In the genomic region with DNA sequence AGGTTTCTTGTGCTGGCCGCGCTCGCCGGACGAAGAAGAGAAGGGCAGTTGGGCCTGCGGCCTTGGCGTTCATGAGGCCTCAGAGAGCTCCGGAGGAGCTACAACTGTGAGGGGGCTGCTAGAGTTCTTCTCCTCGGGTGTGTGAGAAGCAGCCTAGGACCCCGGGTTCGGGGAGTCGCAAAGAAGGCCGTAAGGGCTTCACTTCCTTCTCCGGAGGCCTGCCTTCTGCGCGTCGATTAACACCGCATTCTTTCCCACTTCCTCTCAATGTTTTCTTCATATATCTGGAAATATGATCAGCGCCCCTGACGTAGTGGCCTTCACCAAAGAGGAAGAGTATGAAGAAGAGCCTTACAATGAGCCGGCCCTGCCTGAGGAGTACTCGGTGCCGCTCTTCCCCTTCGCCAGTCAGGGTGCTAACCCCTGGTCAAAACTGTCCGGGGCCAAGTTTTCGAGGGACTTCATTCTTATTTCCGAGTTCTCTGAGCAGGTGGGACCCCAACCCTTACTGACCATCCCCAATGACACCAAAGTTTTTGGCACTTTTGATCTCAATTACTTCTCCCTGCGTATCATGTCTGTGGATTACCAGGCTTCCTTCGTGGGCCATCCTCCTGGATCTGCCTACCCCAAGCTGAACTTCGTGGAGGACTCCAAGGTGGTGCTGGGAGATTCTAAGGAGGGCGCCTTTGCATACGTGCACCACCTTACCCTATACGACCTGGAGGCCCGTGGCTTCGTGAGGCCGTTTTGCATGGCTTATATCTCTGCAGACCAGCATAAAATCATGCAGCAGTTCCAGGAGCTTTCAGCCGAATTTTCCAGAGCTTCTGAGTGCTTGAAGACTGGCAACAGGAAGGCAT, we compare ENCODE assay signal across 6 cellular contexts. TPM values are rescaled to one million over a fixed set of nuclear protein-coding genes. Genes with fewer than 3 reads are reported as not detected.
DNase-seq lines count a peak whose midpoint lies in the region; ATAC-seq and TF ChIP-seq lines count a peak whose summit lies in the region.

No MANE protein-coding gene starts in this region.

- dilution Hi-C loops in mammary epithelial cell (cut with HindIII; ENCODE audit: low sequenced_read_pairs), result no loop called here

- in situ Hi-C loops in mammary epithelial cell (cut with MboI; ENCODE audit: low sequenced_read_pairs in 2 of 2), result no loop called here

- TF ChIP-seq CTCF in A673 (conservative IDR thresholded peaks at IDR 0.05; ENCODE audit: low read depth, low read length) (no peak), mammary epithelial cell (conservative IDR thresholded peaks at IDR 0.05 in 1 of 2, IDR thresholded peaks at IDR 0.05 in 1 of 2; ENCODE audit: extremely low read depth in 1 of 2, insufficient read depth in 1 of 2, low read depth in 1 of 2, low read length in 2 of 2) (no peak)

- H3K9ac ChIP-seq in HUES48 (ENCODE audit: low read depth, low read length) (peak overlapping the region; percentile 88), mammary epithelial cell (ENCODE audit: insufficient read depth, low read length) (peak overlapping the region; percentile 89), neuronal stem cell (ENCODE audit: low read depth, low read length, poor library complexity) (peak overlapping the region; percentile 85)

- peaks cover 13% of the 10 kb centered on the region for H3K79me1 ChIP-seq in neuronal stem cell (ENCODE audit: low read depth, low read length)

- peaks cover 30% of the 10 kb centered on the region for H3K4me1 ChIP-seq in A673 (ENCODE audit: insufficient read depth, low read length, poor library complexity, severe bottlenecking)
- H3K4me1 ChIP-seq in HUES48 (ENCODE audit: control insufficient read depth, insufficient read depth, low read length), result peaks cover 13% of the 10 kb centered on the region
- H3K4me1 ChIP-seq in mammary epithelial cell (ENCODE audit: insufficient read depth, low read length), result peaks cover 38% of the 10 kb centered on the region
- H3K4me1 ChIP-seq in neuronal stem cell (ENCODE audit: control insufficient read depth in 2 of 2, insufficient read depth in 1 of 2, low read depth in 1 of 2, low read length in 2 of 2), result peaks cover 12 to 20% of the 10 kb centered on the region in 2 donors

- peak overlapping the region; percentile 91 for H2BK5ac ChIP-seq in neuronal stem cell (ENCODE audit: low read length)

- no peak for ATAC-seq in HG02840 (IDR thresholded peaks at IDR 0.05; ENCODE audit: low FRiP score, unreplicated experiment)

- H3K36me3 ChIP-seq in A673 (ENCODE audit: insufficient read depth, low read length, poor library complexity, severe bottlenecking) (peaks cover 22% of the 10 kb centered on the region), HUES48 (ENCODE audit: control insufficient read depth, insufficient read depth, low read length) (peaks cover 39% of the 10 kb centered on the region), mammary epithelial cell (ENCODE audit: insufficient read depth, low read length) (peaks cover 4% of the 10 kb centered on the region), neuronal stem cell (replicated peaks in 1 of 2; ENCODE audit: control insufficient read depth in 2 of 2, insufficient read depth in 2 of 2, low read length in 2 of 2) (peaks cover 23 to 71% of the 10 kb centered on the region in 2 donors)

- H3K23ac ChIP-seq in neuronal stem cell (ENCODE audit: low read depth, low read length, poor library complexity), result no peak overlapping the region

- no peaks in the 10 kb centered on the region for H4K20me1 ChIP-seq in mammary epithelial cell (ENCODE audit: insufficient read depth, low read length)

- H3K18ac ChIP-seq in neuronal stem cell (ENCODE audit: low read length), result peak overlapping the region; percentile 79

- H2BK120ac ChIP-seq in neuronal stem cell (ENCODE audit: low read depth, low read length), result no peak overlapping the region

- H3K27me3 ChIP-seq in A673 (replicated peaks; ENCODE audit: insufficient read depth, low read depth, low read length, poor library complexity) (no peaks in the 10 kb centered on the region), HUES48 (ENCODE audit: control insufficient read depth, insufficient read depth, low read length) (no peaks in the 10 kb centered on the region), mammary epithelial cell (ENCODE audit: insufficient read depth, low read length) (no peaks in the 10 kb centered on the region), neuronal stem cell (ENCODE audit: control insufficient read depth in 3 of 3, insufficient read depth in 3 of 3, low read depth in 1 of 3, low read length in 3 of 3) (no peaks in the 10 kb centered on the region)

- H2BK15ac ChIP-seq in neuronal stem cell (ENCODE audit: low read length), result no peak overlapping the region

- no peaks in the 10 kb centered on the region for H3K9me3 ChIP-seq in A673 (ENCODE audit: low read depth, low read length, poor library complexity, severe bottlenecking)
- H3K9me3 ChIP-seq in HUES48 (ENCODE audit: control insufficient read depth, insufficient read depth, low read length), result no peaks in the 10 kb centered on the region
- H3K9me3 ChIP-seq in mammary epithelial cell (replicated peaks; ENCODE audit: insufficient read depth, low read length), result no peaks in the 10 kb centered on the region
- H3K9me3 ChIP-seq in neuronal stem cell (replicated peaks in 1 of 2; ENCODE audit: control insufficient read depth in 2 of 2, insufficient read depth in 1 of 2, low read depth in 1 of 2, low read length in 2 of 2), result no peaks in the 10 kb centered on the region

- intact Hi-C loops in A673 (cut with micrococcal nuclease; ENCODE audit: unreplicated experiment) (no loop called here), mammary epithelial cell (cut with micrococcal nuclease) (loop anchor here (1.0 to 2.0 kb wide), 4 partner anchors 47 to 99 kb away; a partner anchor contains a TSS)

- H3K4me2 ChIP-seq in mammary epithelial cell (ENCODE audit: insufficient read depth, low read depth, low read length) (peak overlapping the region; percentile 83), neuronal stem cell (ENCODE audit: insufficient read depth, low read length, poor library complexity, severe bottlenecking) (peak overlapping the region; percentile 86)

- 39% methylated on average over 28 of the region's 37 CpGs for WGBS in mammary epithelial cell (ENCODE audit: low coverage, missing lambda C conversion rate)
- no CpG with 5 or more reads among the region's 37 CpGs for WGBS in neuronal stem cell (ENCODE audit: extremely low coverage in 2 of 2, insufficient read length in 2 of 2, insufficient replicate concordance in 1 of 2), 2 donors

- BruUV-seq in A673 (replicated peaks; lab: Mats Ljungman, UMichigan) (TSS peak; percentile 63), mammary epithelial cell (replicated peaks; lab: Mats Ljungman, UMichigan) (TSS peak; percentile 46)

- CTCF ChIA-PET in A673 (lab: Charles Lee), result no interaction called here
- CTCF ChIA-PET in mammary epithelial cell (lab: Charles Lee; ENCODE audit: low non-redundant PET), result no interaction called here

- H3K79me2 ChIP-seq in mammary epithelial cell (ENCODE audit: insufficient read depth, low read length), result peaks cover 94% of the 10 kb centered on the region

- no peak overlapping the region for H3K14ac ChIP-seq in neuronal stem cell (ENCODE audit: low read length)

- POLR2A ChIA-PET in A673 (lab: Charles Lee; ENCODE audit: low non-redundant PET), result no interaction called here

- no peak overlapping the region for H4K91ac ChIP-seq in neuronal stem cell (ENCODE audit: low read depth, low read length, poor library complexity)

- H3K27ac ChIP-seq in A673 (ENCODE audit: low read depth, low read length, poor library complexity, severe bottlenecking) (peak overlapping the region; percentile 86), HUES48 (ENCODE audit: low read depth, low read length) (peak overlapping the region; percentile 93), mammary epithelial cell (ENCODE audit: insufficient read depth, low read depth, low read length) (peak overlapping the region; percentile 58), neuronal stem cell (replicated peaks; ENCODE audit: low read length) (peak overlapping the region; percentile 92)

- H3K4ac ChIP-seq in neuronal stem cell (ENCODE audit: low read length), result no peak overlapping the region

- H4K8ac ChIP-seq in neuronal stem cell (ENCODE audit: low read depth, low read length), result no peak overlapping the region

- H2BK12ac ChIP-seq in neuronal stem cell (ENCODE audit: low read length), result no peak overlapping the region

- DNase-seq in A673 (ENCODE audit: low spot score), result no peak
- peak; percentile 9 for DNase-seq in mammary epithelial cell
- no peak for DNase-seq in neuronal stem cell (ENCODE audit: low spot score)
- DNase-seq in DMS153 (lab: John Stamatoyannopoulos, UW), result no peak

- H2AFZ ChIP-seq in mammary epithelial cell (ENCODE audit: low read depth, low read length), result peak overlapping the region; percentile 96
- H2AFZ ChIP-seq in neuronal stem cell (ENCODE audit: low read length), result peak overlapping the region; percentile 93

- H3K4me3 ChIP-seq in A673 (ENCODE audit: low read depth, low read length, poor library complexity, severe bottlenecking), result peak overlapping the region; percentile 90
- peak overlapping the region; percentile 96 for H3K4me3 ChIP-seq in HUES48 (ENCODE audit: low read depth, low read length)
- peak overlapping the region; percentile 50 to 93 (median 91) for H3K4me3 ChIP-seq in mammary epithelial cell (replicated peaks in 1 of 3; ENCODE audit: insufficient read depth in 1 of 3, low read depth in 2 of 3, low read length in 3 of 3)
- peak overlapping the region; percentile 90 to 94 for H3K4me3 ChIP-seq in neuronal stem cell (ENCODE audit: low read length in 2 of 2)

- no peak overlapping the region for H2AK5ac ChIP-seq in neuronal stem cell (ENCODE audit: low read depth, low read length)

RNA-seq across cellular contexts. Expression of a gene that starts 0.6 kb away (rescaled TPM):
- total RNA-seq in A673 (2021), result 22.9 and 23.5 TPM in 2 replicates
- total RNA-seq in mammary epithelial cell, result 10 to 100 TPM; 15.2 to 21.5 TPM
- 9.7 TPM for polyA plus RNA-seq in mammary epithelial cell
- 31.2 TPM for polyA minus RNA-seq in mammary epithelial cell
- polyA plus RNA-seq in neuronal stem cell (2013, experiment 1 of 2), result 4.7 TPM
- polyA plus RNA-seq in neuronal stem cell (2013, experiment 2 of 2), result 4.8 TPM

RNA-seq across cellular contexts. Expression of a gene that starts 0.9 kb away (rescaled TPM):
- 100 and 104 TPM in 2 replicates for total RNA-seq in A673 (2021)
- total RNA-seq in mammary epithelial cell, result 10 to 100 TPM; 27.2 to 36.4 TPM
- polyA plus RNA-seq in mammary epithelial cell, result 15.2 TPM
- 71.6 TPM for polyA minus RNA-seq in mammary epithelial cell
- polyA plus RNA-seq in neuronal stem cell (2013, experiment 1 of 2), result 18.5 TPM
- 19.5 TPM for polyA plus RNA-seq in neuronal stem cell (2013, experiment 2 of 2)

RNA-seq across cellular contexts. Expression of a gene that starts 47.6 kb away (rescaled TPM):
- 54.0 and 63.5 TPM in 2 replicates for total RNA-seq in A673 (2021)
- total RNA-seq in mammary epithelial cell, result 10 to 100 TPM; 25.3 to 25.6 TPM
- polyA plus RNA-seq in mammary epithelial cell, result 25.8 TPM
- 58.6 TPM for polyA minus RNA-seq in mammary epithelial cell
- 24.6 TPM for polyA plus RNA-seq in neuronal stem cell (2013, experiment 1 of 2)
- 24.0 TPM for polyA plus RNA-seq in neuronal stem cell (2013, experiment 2 of 2)

RNA-seq across cellular contexts. Expression of a gene that starts 55.3 kb away (rescaled TPM):
- total RNA-seq in A673 (2021) (8.1 and 10.4 TPM in 2 replicates), mammary epithelial cell (10 to 100 TPM; 11.9 to 56.3 TPM)
- polyA plus RNA-seq in mammary epithelial cell, result 7.7 TPM
- 27.9 TPM for polyA minus RNA-seq in mammary epithelial cell
- 4.4 TPM for polyA plus RNA-seq in neuronal stem cell (2013, experiment 1 of 2)
- polyA plus RNA-seq in neuronal stem cell (2013, experiment 2 of 2), result 4.6 TPM

RNA-seq across cellular contexts. Expression of a gene that starts 57.2 kb away (rescaled TPM):
- 169 and 200 TPM in 2 replicates for total RNA-seq in A673 (2021)
- total RNA-seq in mammary epithelial cell, result 100 to 1,000 TPM; 301 to 439 TPM
- 412 TPM for polyA plus RNA-seq in mammary epithelial cell
- polyA minus RNA-seq in mammary epithelial cell, result 417 TPM
- 127 TPM for polyA plus RNA-seq in neuronal stem cell (2013, experiment 1 of 2)
- 124 TPM for polyA plus RNA-seq in neuronal stem cell (2013, experiment 2 of 2)
